Comparison of ENCODE assay signal across 26 cellular contexts in genomic region chr2:104685591-104685990, GRCh38.
"Had no signal": no experiment of that assay in that cellular context is flagged by ENCODE, and none has a peak within 500 bp of the region (broad histone marks: within the 10 kb centered on the region; RNA-seq: fewer than 3 reads in every experiment).

No MANE protein-coding gene starts in this region.

- H3K27me3 ChIP-seq: ascending aorta, cardiac muscle cell had no signal

- H3K4me1 ChIP-seq: ascending aorta had no signal

- FAIRE-seq: RCC 7860 had no signal

- H3K36me3 ChIP-seq: ascending aorta, cardiac muscle cell had no signal

- DNase-seq: activated B cell treated with CpG ODN at 0.5 μM for 24 hours; activated CD4-positive, alpha-beta T cell treated with anti-CD3 and anti-CD28 coated beads for 1 hour; activated CD4-positive, alpha-beta T cell treated with anti-CD3 and anti-CD28 coated beads, Interleukin-2, amount 10 ng/mL, durations not matched to agents 24 days and 14 days; activated CD4-positive, alpha-beta T cell treated with anti-CD3 and anti-CD28 coated beads, Interleukin-2, amount 50 U/mL, for 48 hours; activated CD8-positive, alpha-beta memory T cell treated with anti-CD3 and anti-CD28 coated beads, Interleukin-2, amount 10 ng/mL, durations not matched to agents 7 days and 5 days; activated effector memory CD4-positive, alpha-beta T cell treated with anti-CD3 and anti-CD28 coated beads, Interleukin-2, amount 50 U/mL, for 16 hours; activated naive CD4-positive, alpha-beta T cell treated with Interleukin-2 at 50 U/mL for 16 hours; activated naive CD8-positive, alpha-beta T cell treated with anti-CD3 and anti-CD28 coated beads, Interleukin-2, amount 50 U/mL, for 24 hours; activated T-cell treated with anti-CD3 and anti-CD28 coated beads, Interleukin-2, amount 50 U/mL, for 4 hours; amniotic stem cell; cerebellar nuclear complex; KG1; MM.1S; NCI-H1105; NCI-H1436; NCI-H187; NCI-H2081; NCI-H510A treated with DMSO at 0.1 percent for 48 hours; NCI-H69; NK-92 treated with Interleukin-12 subunit alpha and Interleukin-12 subunit beta, amount 100 ng/mL, for 24 hours; SHP77 treated with DMSO at 0.1 percent for 48 hours; T-helper 17 cell; T-helper 9 cell had no signal

- H3K4me3 ChIP-seq: ascending aorta, cardiac muscle cell had no signal

- H3K27ac ChIP-seq: ascending aorta, cardiac muscle cell had no signal

- H3K9me3 ChIP-seq: ascending aorta had no signal
